1 cellular context compared by ENCODE assay signal in genomic region chr16:4987580-4988374, GRCh38.
A peak's percentile ranks its signal among the peaks of the same experiment; 100 is the strongest.
TF ChIP-seq lines count a peak whose summit lies in the region.

No MANE protein-coding gene starts in this region.

TF ChIP-seq in HepG2, 621 proteins besides CTCF, POLR2A, EP300 and RAD21 (continued from another document and continues in another):
- TF ChIP-seq TFAP4 (IDR thresholded peaks at IDR 0.05; ENCODE audit: borderline replicate concordance, low read depth): no peak
- no peak for TF ChIP-seq POGK (CRISPR knock-in tag; conservative IDR thresholded peaks at IDR 0.05)
- TF ChIP-seq PBX2 (CRISPR knock-in tag; IDR thresholded peaks at IDR 0.05): no peak
- TF ChIP-seq RNF219 (CRISPR knock-in tag; IDR thresholded peaks at IDR 0.05): no peak
- TF ChIP-seq SOX13 (IDR thresholded peaks at IDR 0.05): no peak
- TF ChIP-seq SOX13 (CRISPR knock-in tag; conservative IDR thresholded peaks at IDR 0.05 in 1 of 2, IDR thresholded peaks at IDR 0.05 in 1 of 2): no peak
- no peak for TF ChIP-seq ZBTB10 (CRISPR knock-in tag; IDR thresholded peaks at IDR 0.05; ENCODE audit: borderline replicate concordance)
- TF ChIP-seq ZC3H13 (CRISPR knock-in tag; IDR thresholded peaks at IDR 0.05): peak; percentile 47; the same call in 1 of the 2 replicates
- TF ChIP-seq SNRNP70 (IDR thresholded peaks at IDR 0.05; ENCODE audit: low read depth, low read length): no peak
- TF ChIP-seq ZNF251 (CRISPR knock-in tag; IDR thresholded peaks at IDR 0.05): no peak
- TF ChIP-seq CEBPB (IDR thresholded peaks at IDR 0.05; ENCODE audit: borderline replicate concordance, low read depth, low read length): no peak
- TF ChIP-seq GABPB1 (CRISPR knock-in tag; IDR thresholded peaks at IDR 0.05): peak; percentile 70
- no peak for TF ChIP-seq ZNF484 (CRISPR knock-in tag; IDR thresholded peaks at IDR 0.05; ENCODE audit: borderline replicate concordance, low read depth)
- no peak for TF ChIP-seq KDM3A (CRISPR knock-in tag; IDR thresholded peaks at IDR 0.05; ENCODE audit: low read depth)
- no peak for TF ChIP-seq ZNF704 (CRISPR knock-in tag; IDR thresholded peaks at IDR 0.05; ENCODE audit: borderline replicate concordance)
- no peak for TF ChIP-seq CHD2 (IDR thresholded peaks at IDR 0.05; ENCODE audit: low read depth, low read length)
- peak; percentile 42; the same call in 1 of the 2 replicates for TF ChIP-seq AHR (CRISPR knock-in tag; IDR thresholded peaks at IDR 0.05)
- TF ChIP-seq ZNF687 (CRISPR knock-in tag; IDR thresholded peaks at IDR 0.05): peak; percentile 68
- TF ChIP-seq DBP (CRISPR knock-in tag; IDR thresholded peaks at IDR 0.05; ENCODE audit: not compliant biosample characterization): no peak
- peak; percentile 2; the same call in 1 of the 2 replicates for TF ChIP-seq ZNF768 (CRISPR knock-in tag; IDR thresholded peaks at IDR 0.05)
- TF ChIP-seq MAX (IDR thresholded peaks at IDR 0.05): peak; percentile 61
- no peak for TF ChIP-seq ZNF17 (CRISPR knock-in tag; IDR thresholded peaks at IDR 0.05)
- TF ChIP-seq ZEB1 (IDR thresholded peaks at IDR 0.05; ENCODE audit: insufficient replicate concordance, low read depth): no peak
- no peak for TF ChIP-seq PTBP1 (IDR thresholded peaks at IDR 0.05; ENCODE audit: low read depth, low read length, poor library complexity, severe bottlenecking)
- TF ChIP-seq CHCHD3 (CRISPR knock-in tag; IDR thresholded peaks at IDR 0.05): peak; percentile 19; the same call in 1 of the 2 replicates
- TF ChIP-seq TBX2 (CRISPR knock-in tag; IDR thresholded peaks at IDR 0.05; ENCODE audit: borderline replicate concordance): 0 out of 2 replicates have a peak, but pooled peaks have one; percentile 33
- no peak for TF ChIP-seq AGO1 (IDR thresholded peaks at IDR 0.05; ENCODE audit: low read depth, low read length, poor library complexity, severe bottlenecking)
- peak; percentile 56; the same call in 1 of the 2 replicates for TF ChIP-seq ATF7-NPFF (CRISPR knock-in tag; IDR thresholded peaks at IDR 0.05; ENCODE audit: low read depth)
- TF ChIP-seq ZBTB42 (CRISPR knock-in tag; IDR thresholded peaks at IDR 0.05): no peak
- TF ChIP-seq ZNF513 (CRISPR knock-in tag; conservative IDR thresholded peaks at IDR 0.05): no peak
- no peak; the same call in 1 of the 2 replicates for TF ChIP-seq ZNF343 (CRISPR knock-in tag; IDR thresholded peaks at IDR 0.05)
- TF ChIP-seq CBX5 (CRISPR knock-in tag; IDR thresholded peaks at IDR 0.05; ENCODE audit: borderline replicate concordance): no peak
- TF ChIP-seq ZUFSP (CRISPR knock-in tag; IDR thresholded peaks at IDR 0.05; ENCODE audit: borderline replicate concordance): no peak
- no peak for TF ChIP-seq SPEN (CRISPR knock-in tag; IDR thresholded peaks at IDR 0.05; ENCODE audit: low read depth)
- no peak for TF ChIP-seq ZNF333 (CRISPR knock-in tag; IDR thresholded peaks at IDR 0.05; ENCODE audit: borderline replicate concordance)
- peak; percentile 36; the same call in 1 of the 2 replicates for TF ChIP-seq ZNF788 (CRISPR knock-in tag; IDR thresholded peaks at IDR 0.05; ENCODE audit: borderline replicate concordance)
- TF ChIP-seq ZNF879 (CRISPR knock-in tag; IDR thresholded peaks at IDR 0.05): no peak
- no peak for TF ChIP-seq HOXA5 (CRISPR knock-in tag; IDR thresholded peaks at IDR 0.05)
- TF ChIP-seq ZGPAT (CRISPR knock-in tag; IDR thresholded peaks at IDR 0.05): no peak
